Comparison of ENCODE assay signal across 8 cellular contexts in the genomic region with DNA sequence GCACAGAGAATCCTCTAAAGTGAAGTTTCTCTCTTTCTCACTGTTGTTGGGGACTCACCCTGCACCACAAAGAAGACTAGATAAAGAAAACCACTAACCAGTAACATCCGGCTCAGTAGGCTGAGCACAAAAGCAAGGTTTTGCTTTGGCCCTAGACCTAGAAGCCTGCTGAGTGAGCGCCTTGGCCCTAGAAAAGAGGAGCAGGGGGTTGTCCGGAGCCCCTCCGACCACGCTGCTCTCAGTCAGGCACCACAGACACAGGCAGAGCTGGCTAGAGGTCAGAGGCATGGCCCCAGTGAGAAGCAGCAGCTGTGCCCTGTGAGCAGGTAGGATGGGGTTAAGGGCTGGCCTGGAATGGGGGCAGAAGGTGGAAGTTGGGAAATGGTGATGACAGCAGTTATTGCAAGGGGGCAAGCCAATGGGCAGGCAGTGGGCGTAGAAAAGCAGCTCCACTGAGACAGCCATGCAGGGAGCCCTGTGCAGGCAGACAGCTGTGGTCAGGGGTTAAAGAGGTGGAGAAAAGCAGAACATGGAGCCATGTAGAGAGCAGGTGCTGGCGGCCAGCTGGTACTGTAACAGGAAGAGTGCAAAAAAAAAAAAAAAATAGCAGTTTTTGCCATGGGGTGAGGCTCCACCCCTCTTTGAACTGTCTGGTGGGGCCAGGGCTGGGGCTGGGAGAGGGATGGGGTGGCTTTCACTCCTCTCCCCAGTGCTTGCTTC. TPM values are rescaled to one million over a fixed set of nuclear protein-coding genes. Genes with fewer than 3 reads are reported as not detected.
DNase-seq lines count a peak whose midpoint lies in the region; ATAC-seq and FAIRE-seq lines count a peak whose summit lies in the region.

No MANE protein-coding gene starts in this region.

- CTCF ChIA-PET in CD4-positive, alpha-beta memory T cell (lab: Charles Lee; ENCODE audit: partially characterized antibody): interaction anchor here (1.1 to 11.7 kb wide), 9 partner anchors 21 to 408 kb away, joined by 3 to 304 read pairs (median 8); no protein-coding TSS in a partner anchor

- FAIRE-seq in RCC 7860 (lab: Jason Lieb, UNC): no peak

- H3K36me3 Mint-ChIP-seq in CD4-positive, alpha-beta memory T cell: no peaks in the 10 kb centered on the region

- no peaks in the 10 kb centered on the region for H3K27me3 Mint-ChIP-seq in CD4-positive, alpha-beta memory T cell

- H3K36me3 ChIP-seq in CD4-positive, alpha-beta memory T cell (ENCODE audit: insufficient read depth, low read length): no peaks in the 10 kb centered on the region
- H3K36me3 ChIP-seq in effector memory CD4-positive, alpha-beta T cell (ENCODE audit: control insufficient read depth, insufficient read depth, low read length): no peaks in the 10 kb centered on the region

- peak overlapping the region; percentile 31 to 65 for H3K4me3 ChIP-seq in CD4-positive, alpha-beta memory T cell (ENCODE audit: low read length in 2 of 2)
- peak overlapping the region; percentile 47 for H3K4me3 ChIP-seq in effector memory CD4-positive, alpha-beta T cell (ENCODE audit: insufficient read depth, low read depth, low read length, poor library complexity, severe bottlenecking)

- POLR2A ChIA-PET in CD4-positive, alpha-beta memory T cell (lab: Charles Lee; ENCODE audit: partially characterized antibody): interaction anchor here (0.6 to 5.8 kb wide), 14 partner anchors 11 to 961 kb away, joined by 3 to 169 read pairs (median 4); a partner anchor contains a TSS

- peaks cover 84% of the 10 kb centered on the region for H3K4me1 ChIP-seq in CD4-positive, alpha-beta memory T cell (ENCODE audit: insufficient read depth, low read length)
- peaks cover 49% of the 10 kb centered on the region for H3K4me1 ChIP-seq in effector memory CD4-positive, alpha-beta T cell (ENCODE audit: control insufficient read depth, insufficient read depth, low read length, poor library complexity, severe bottlenecking)

- intact Hi-C loops in CD4-positive, alpha-beta memory T cell (cut with micrococcal nuclease): loop anchor here (1.0 kb wide), 4 partner anchors 17 to 287 kb away; a partner anchor contains a TSS

- H3K9me3 Mint-ChIP-seq in CD4-positive, alpha-beta memory T cell: no peaks in the 10 kb centered on the region

- H3K27ac ChIP-seq in CD4-positive, alpha-beta memory T cell (ENCODE audit: low read depth, low read length): peak overlapping the region; percentile 50
- peak overlapping the region; percentile 72 for H3K27ac ChIP-seq in effector memory CD4-positive, alpha-beta T cell (ENCODE audit: insufficient read depth, low read length, poor library complexity, severe bottlenecking)

- H3K4me3 Mint-ChIP-seq in CD4-positive, alpha-beta memory T cell: peak overlapping the region; percentile 85 to 96 (median 92)

- peak; percentile 91 for ATAC-seq in GM19395 (IDR thresholded peaks at IDR 0.05; ENCODE audit: unreplicated experiment)
- ATAC-seq in HG03432 (IDR thresholded peaks at IDR 0.05; ENCODE audit: unreplicated experiment): peak; percentile 86
- peak; percentile 81 for ATAC-seq in stimulated activated naive CD8-positive, alpha-beta T cell treated with anti-CD3 and anti-CD28 coated beads, Interleukin-15, Interleukin-2, amounts not matched to agents 100 U/mL and 50 U/mL, for 24 hours

- peaks cover 60 to 79% (median 70%) of the 10 kb centered on the region in 4 donors for H3K4me1 Mint-ChIP-seq in CD4-positive, alpha-beta memory T cell

- H3K27ac Mint-ChIP-seq in CD4-positive, alpha-beta memory T cell: peak overlapping the region; percentile 91 to 98 (median 96)

- no peaks in the 10 kb centered on the region for H3K27me3 ChIP-seq in CD4-positive, alpha-beta memory T cell (ENCODE audit: insufficient read depth, low read length)
- no peaks in the 10 kb centered on the region for H3K27me3 ChIP-seq in effector memory CD4-positive, alpha-beta T cell (replicated peaks; ENCODE audit: control insufficient read depth, insufficient read depth, low read length, poor library complexity, severe bottlenecking)

- DNase-seq in CD4-positive, alpha-beta memory T cell: peak; percentile 77 to 83 (median 81)
- DNase-seq in T-helper 22 cell (ENCODE audit: low read depth) (peak; percentile 41), RCC 7860 (ENCODE audit: low spot score) (no peak), cortex of kidney (lab: John Stamatoyannopoulos, UW) (no peak)
- DNase-seq in effector memory CD4-positive, alpha-beta T cell: peak; percentile 28 to 48 (median 41)
- peak; percentile 56 for DNase-seq in stimulated activated naive CD8-positive, alpha-beta T cell treated with anti-CD3 and anti-CD28 coated beads, Interleukin-15, Interleukin-2, amounts not matched to agents 100 U/mL and 50 U/mL, for 24 hours

- no peaks in the 10 kb centered on the region for H3K9me3 ChIP-seq in CD4-positive, alpha-beta memory T cell (ENCODE audit: control insufficient read depth in 1 of 2, low read length in 2 of 2)
- no peaks in the 10 kb centered on the region for H3K9me3 ChIP-seq in effector memory CD4-positive, alpha-beta T cell (ENCODE audit: control insufficient read depth, low read length)

RNA-seq across cellular contexts. Expression of a gene that starts 36.9 kb away (rescaled TPM):
- 1 to 10 TPM; 2.8 to 3.6 TPM for total RNA-seq in CD4-positive, alpha-beta memory T cell
- 1 to 10 TPM; 1.8 to 3.6 TPM for polyA plus RNA-seq in CD4-positive, alpha-beta memory T cell

Comparison
In these comparisons a context has a peak if more than half of its experiments do, and no peak if none do; other contexts are left out.
1. DNase-seq: peak in CD4-positive, alpha-beta memory T cell (5 of 5), T-helper 22 cell (single experiment), effector memory CD4-positive, alpha-beta T cell (3 of 3) and stimulated activated naive CD8-positive, alpha-beta T cell treated with anti-CD3 and anti-CD28 coated beads, Interleukin-15, Interleukin-2, amounts not matched to agents 100 U/mL and 50 U/mL, for 24 hours (single experiment); none in RCC 7860 (single experiment) and cortex of kidney (single experiment).
2. Peak in every context shown above with its lines, with median percentiles within 50 percentile points of each other: ATAC-seq.